Comparison of ENCODE assay signal across 24 cellular contexts in genomic region chr3:9345041-9345440, GRCh38.
"Had no signal": no experiment of that assay in that cellular context is flagged by ENCODE, and none has a peak within 500 bp of the region (broad histone marks: within the 10 kb centered on the region; RNA-seq: fewer than 3 reads in every experiment).

No MANE protein-coding gene starts in this region.

- H3K27me3 ChIP-seq: pancreas, suprapubic skin, tibial artery, uterus had no signal

- H3K27ac ChIP-seq: left ventricle myocardium inferior, pancreas, prostate gland, skin epidermis, suprapubic skin, thoracic aorta, tibial artery, uterus had no signal

- H3K9me3 ChIP-seq: left ventricle myocardium inferior, mucosa of descending colon, pancreas, prostate gland, suprapubic skin, thoracic aorta, tibial artery, uterus had no signal

- ATAC-seq: mucosa of descending colon; naive thymus-derived CD4-positive, alpha-beta T cell; natural killer cell treated with Interleukin-12 subunit alpha and Interleukin-12 subunit beta and Interleukin-15 and Interleukin-18, amount 100 ng/mL, for 72 hours; pancreas; right cardiac atrium; sciatic nerve; stimulated activated effector memory CD8-positive, alpha-beta T cell treated with anti-CD3 and anti-CD28 coated beads, Interleukin-12 subunit alpha, Interleukin-12 subunit beta, amount 100 ng/mL, for 72 hours had no signal

- H3K4me3 ChIP-seq: left ventricle myocardium inferior, lung, mucosa of descending colon, pancreas, prostate gland, skin epidermis, suprapubic skin, thoracic aorta, tibial artery, uterus had no signal

- H3K4me1 ChIP-seq: left ventricle myocardium inferior, prostate gland, suprapubic skin, tibial artery, uterus had no signal

- H3K36me3 ChIP-seq: left ventricle myocardium inferior, pancreas, prostate gland, suprapubic skin, thoracic aorta, uterus had no signal

- DNase-seq: hypothalamus; immature natural killer cell; left ventricle myocardium inferior; mesendoderm; midbrain; mucosa of descending colon; naive thymus-derived CD4-positive, alpha-beta T cell; pancreas; posterior cingulate gyrus; retina; right cardiac atrium; stimulated activated CD4-positive, alpha-beta T cell treated with anti-CD3 and anti-CD28 coated beads, Interleukin-12 subunit alpha, Interleukin-12 subunit beta, amount 100 ng/mL, for 4 hours; stimulated activated CD4-positive, alpha-beta T cell treated with anti-CD3 and anti-CD28 coated beads, Interleukin-4, amount 100 ng/mL, for 24 hours; stimulated activated naive CD4-positive, alpha-beta T cell; tibial artery; uterus had no signal
